ENCODE assay signal across 8 cellular contexts in the genomic region with DNA sequence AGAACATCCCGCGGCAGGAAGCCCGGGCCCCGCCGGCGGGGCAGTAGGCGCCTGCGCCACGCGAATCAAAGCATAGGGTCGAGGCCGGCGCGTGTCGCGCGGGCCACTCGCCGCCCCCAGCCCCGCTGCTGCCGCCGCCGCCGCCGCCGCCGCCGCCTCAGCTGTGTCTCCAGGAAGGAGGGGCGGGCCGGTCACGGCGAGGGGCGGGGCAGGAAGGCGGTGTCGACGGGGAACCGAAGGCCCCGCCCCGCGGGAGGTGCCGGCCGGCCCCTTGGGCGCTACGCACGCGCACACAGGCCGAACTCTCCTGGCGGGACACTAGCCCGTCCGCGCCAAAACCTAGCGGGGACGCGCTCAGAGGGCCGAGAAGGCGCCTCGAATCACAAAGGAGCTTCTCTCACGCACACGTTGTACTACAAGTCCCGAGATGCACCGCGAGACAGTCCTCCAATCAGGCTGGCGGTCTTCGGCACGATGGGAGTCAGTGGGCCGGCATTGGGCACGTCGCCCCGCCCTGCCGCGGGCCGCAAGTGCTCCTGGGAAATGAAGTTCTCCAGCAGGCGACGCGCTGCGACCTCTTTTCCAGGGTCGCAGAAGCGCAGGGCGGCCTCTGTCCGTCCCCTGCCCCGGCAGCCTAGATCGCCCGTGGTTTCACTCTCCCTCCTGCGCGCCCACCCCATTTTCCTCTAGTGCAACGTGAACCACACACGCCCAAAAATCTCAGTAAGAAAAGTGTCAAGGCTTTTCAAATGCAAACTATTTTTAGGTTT. TPM values are rescaled to one million over a fixed set of nuclear protein-coding genes. Genes with fewer than 3 reads are reported as not detected.
DNase-seq lines count a peak whose midpoint lies in the region; ATAC-seq, FAIRE-seq and TF ChIP-seq lines count a peak whose summit lies in the region.

Gene RALGAPA2 (minus strand): TSS at position 171 of the 770 bp plus-strand sequence. CDS start 164 bp downstream, at position 7.

- peak within 1 kb of the TSS; percentile 80 to 91 for H3K4me2 ChIP-seq in H1 (ENCODE audit: insufficient read depth in 1 of 2, low read depth in 2 of 2, low read length in 2 of 2)

- peaks cover 1% of the 10 kb centered on the region for H3K27me3 Mint-ChIP-seq in memory B cell

- DNase-seq in COLO668 (lab: John Stamatoyannopoulos, UW; ENCODE audit: unreplicated experiment) (peak; percentile 100), HTR-8/SVneo (ENCODE audit: insufficient read length, low spot score) (peak; percentile 95), NOMO-1 treated with dmso at 0.1 percent for 144 hours (lab: John Stamatoyannopoulos, UW; ENCODE audit: unreplicated experiment) (peak; percentile 97), H1 (ENCODE audit: low read depth in 1 of 2, low spot score in 2 of 2) (peak; percentile 96), memory B cell (ENCODE audit: low spot score in 2 of 2) (peak; percentile 91 to 98)
- DNase-seq in activated CD8-positive, alpha-beta memory T cell treated with anti-CD3 and anti-CD28 coated beads for 48 hours (ENCODE audit: low read depth in 2 of 3, low spot score in 2 of 3): peak; percentile 81 to 92 (median 81)
- DNase-seq in stimulated activated CD8-positive, alpha-beta memory T cell treated with anti-CD3 and anti-CD28 coated beads, Interleukin-12 subunit alpha, Interleukin-12 subunit beta, amount 100 ng/mL, for 24 hours (ENCODE audit: extremely low read depth): peak; percentile 91

- H3K23ac ChIP-seq in H1 (ENCODE audit: insufficient read length): no peak within 1 kb of the TSS

- no peak within 1 kb of the TSS for H2BK120ac ChIP-seq in H1 (replicated peaks; ENCODE audit: low read depth, low read length)

- peak in 1 of 2 experiments; percentile 74; a peak in 1 of 3 replicates for TF ChIP-seq POLR2A in H1 (IDR thresholded peaks at IDR 0.05; ENCODE audit: control extremely low read depth in 1 of 2, low read depth in 2 of 2, low read length in 2 of 2)

- peaks cover 1 to 7% (median 3%) of the 10 kb centered on the region in 4 experiments; a peak in 6 of 7 replicates for H3K4me1 ChIP-seq in H1 (replicated peaks in 1 of 4; ENCODE audit: control insufficient read depth in 3 of 4, insufficient read depth in 4 of 4, low read length in 3 of 4)

- peak within 1 kb of the TSS; percentile 77 for H4K91ac ChIP-seq in H1 (replicated peaks; ENCODE audit: insufficient read length, low read length)

- peak; percentile 97 for FAIRE-seq in HTR-8/SVneo (lab: Jason Lieb, UNC)
- peak; percentile 85 for FAIRE-seq in H1 (lab: Jason Lieb, UNC)

- peaks cover 19% of the 10 kb centered on the region for H3K4me1 Mint-ChIP-seq in memory B cell

- TF ChIP-seq CTCF in H1 (IDR thresholded peaks at IDR 0.05; ENCODE audit: control extremely low read depth in 1 of 3, insufficient read depth in 1 of 3, low read depth in 1 of 3, low read length in 3 of 3): no peak

- peak within 1 kb of the TSS; percentile 66 to 94 (median 73) for H3K4me3 ChIP-seq in H1 (ENCODE audit: extremely low read depth in 1 of 4, insufficient read depth in 2 of 4, low read depth in 3 of 4, low read length in 4 of 4)

- H2BK15ac ChIP-seq in H1 (ENCODE audit: low read length): peak within 1 kb of the TSS; percentile 34; the same call in 1 of the 2 replicates

- peak within 1 kb of the TSS; percentile 53; the same call in 1 of the 2 replicates for H3K27ac ChIP-seq in H1 (ENCODE audit: low read depth, low read length)

- no peaks in the 10 kb centered on the region; a peak in 2 of 7 replicates for H3K27me3 ChIP-seq in H1 (replicated peaks in 1 of 4; ENCODE audit: control insufficient read depth in 3 of 4, extremely low read depth in 1 of 4, insufficient read depth in 3 of 4, low read length in 3 of 4)

- peaks cover 0 to 4% of the 10 kb centered on the region in 2 experiments for H4K20me1 ChIP-seq in H1 (replicated peaks in 1 of 2; ENCODE audit: control insufficient read depth in 1 of 2, insufficient read depth in 2 of 2, low read length in 2 of 2)

- peak within 1 kb of the TSS; percentile 92; the same call in 1 of the 2 replicates for H4K8ac ChIP-seq in H1 (ENCODE audit: extremely low read depth, insufficient read depth, low read length)

- H3K23me2 ChIP-seq in H1 (ENCODE audit: low read depth, low read length): peaks cover 4% of the 10 kb centered on the region; the same call in 1 of the 2 replicates

- H3K79me1 ChIP-seq in H1 (ENCODE audit: low read depth, low read length): peaks cover 6% of the 10 kb centered on the region; the same call in 1 of the 2 replicates

- H2BK12ac ChIP-seq in H1 (ENCODE audit: low read depth, low read length): peak within 1 kb of the TSS; percentile 77; the same call in 1 of the 2 replicates

- peak within 1 kb of the TSS; percentile 88 for H2AFZ ChIP-seq in H1 (ENCODE audit: low read length)

- CTCF ChIA-PET in H1 (lab: Charles Lee; ENCODE audit: partially characterized antibody): interaction anchor here (1.1 to 1.5 kb wide), 5 partner anchors 26 to 120 kb away, joined by 3 to 5 read pairs (median 3); no protein-coding TSS in a partner anchor

- no peak for TF ChIP-seq EP300 in H1 (IDR thresholded peaks at IDR 0.05; ENCODE audit: borderline replicate concordance in 1 of 2, low read depth in 2 of 2, low read length in 2 of 2)

- H3K27ac Mint-ChIP-seq in memory B cell: peak within 1 kb of the TSS; percentile 93

- peak within 1 kb of the TSS; percentile 52 to 63 (median 60) for H3K9ac ChIP-seq in H1 (replicated peaks in 1 of 4; ENCODE audit: extremely low read depth in 1 of 4, low read depth in 3 of 4, low read length in 3 of 4)

- peaks cover 10 to 39% of the 10 kb centered on the region in 2 experiments for H3K79me2 ChIP-seq in H1 (ENCODE audit: control insufficient read depth in 1 of 2, insufficient read depth in 2 of 2, low read length in 2 of 2)

- peak within 1 kb of the TSS; percentile 64 for H3K56ac ChIP-seq in H1 (replicated peaks; ENCODE audit: insufficient read length, low read depth, low read length)

- ATAC-seq in GM21367 (IDR thresholded peaks at IDR 0.05; ENCODE audit: unreplicated experiment): peak; percentile 93
- peak; percentile 94 for ATAC-seq in memory B cell (ENCODE audit: low read depth)

- H3K36me3 ChIP-seq in H1 (ENCODE audit: control insufficient read depth in 2 of 4, insufficient read depth in 4 of 4, low read length in 3 of 4): no peaks in the 10 kb centered on the region

- H2BK20ac ChIP-seq in H1 (ENCODE audit: low read length): no peak within 1 kb of the TSS

- peaks cover 2% of the 10 kb centered on the region for H3K36me3 Mint-ChIP-seq in memory B cell

- WGBS in H1 (ENCODE audit: extremely low coverage in 1 of 2, insufficient coverage in 1 of 2, insufficient read length in 1 of 2, insufficient replicate concordance in 2 of 2, low coverage in 1 of 2, low lambda C conversion rate in 2 of 2, missing lambda C conversion rate in 1 of 2), 2 experiments: 3% methylated on average over 44 of the region's 87 CpGs; no CpG with 5 or more reads in 1 of the 2 experiments

- POLR2A ChIA-PET in H1 (lab: Charles Lee; ENCODE audit: partially characterized antibody): interaction anchor here (0.6 to 2.0 kb wide), 11 partner anchors 8 to 583 kb away, joined by 3 to 9 read pairs (median 3); no protein-coding TSS in a partner anchor

- H2BK5ac ChIP-seq in H1 (ENCODE audit: low read depth, low read length): peak within 1 kb of the TSS; percentile 90

- H3K9me3 ChIP-seq in H1 (ENCODE audit: insufficient read depth in 2 of 2, low read depth in 1 of 2, low read length in 1 of 2): no peaks in the 10 kb centered on the region

- no peak within 1 kb of the TSS for H2AK5ac ChIP-seq in H1 (ENCODE audit: low read depth, low read length)

- H3K9me3 Mint-ChIP-seq in memory B cell: no peaks in the 10 kb centered on the region

- H3K4me3 Mint-ChIP-seq in memory B cell: peak within 1 kb of the TSS; percentile 92

- H4K5ac ChIP-seq in H1 (ENCODE audit: insufficient read length, low read depth, low read length): peak within 1 kb of the TSS; percentile 76

- TF ChIP-seq RAD21 in H1 (IDR thresholded peaks at IDR 0.05 in 1 of 2, conservative IDR thresholded peaks at IDR 0.05 in 1 of 2; ENCODE audit: low read depth in 2 of 2, low read length in 2 of 2): no peak

- H3K14ac ChIP-seq in H1 (ENCODE audit: insufficient read length): peak within 1 kb of the TSS; percentile 18

- peak within 1 kb of the TSS; percentile 74; the same call in 1 of the 2 replicates for H3K18ac ChIP-seq in H1 (ENCODE audit: extremely low read depth, low read length)

- peak within 1 kb of the TSS; percentile 94 for H3K4ac ChIP-seq in H1 (replicated peaks; ENCODE audit: insufficient read length, low read depth, low read length)

TF ChIP-seq in H1, 55 proteins besides CTCF, POLR2A, EP300 and RAD21 (continues in another document):
- TF ChIP-seq RBBP5 (IDR thresholded peaks at IDR 0.05; ENCODE audit: borderline replicate concordance, low read depth, low read length) (no peak), ASH2L (IDR thresholded peaks at IDR 0.05; ENCODE audit: low read length) (peak; percentile 72), TBP (IDR thresholded peaks at IDR 0.05; ENCODE audit: low read depth, low read length) (peak; percentile 66)
- TF ChIP-seq, protein P1, sequence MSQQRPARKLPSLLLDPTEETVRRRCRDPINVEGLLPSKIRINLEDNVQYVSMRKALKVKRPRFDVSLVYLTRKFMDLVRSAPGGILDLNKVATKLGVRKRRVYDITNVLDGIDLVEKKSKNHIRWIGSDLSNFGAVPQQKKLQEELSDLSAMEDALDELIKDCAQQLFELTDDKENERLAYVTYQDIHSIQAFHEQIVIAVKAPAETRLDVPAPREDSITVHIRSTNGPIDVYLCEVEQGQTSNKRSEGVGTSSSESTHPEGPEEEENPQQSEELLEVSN (IDR thresholded peaks at IDR 0.05): peak; percentile 14; the same call in 1 of the 2 replicates
- TF ChIP-seq, protein P2, sequence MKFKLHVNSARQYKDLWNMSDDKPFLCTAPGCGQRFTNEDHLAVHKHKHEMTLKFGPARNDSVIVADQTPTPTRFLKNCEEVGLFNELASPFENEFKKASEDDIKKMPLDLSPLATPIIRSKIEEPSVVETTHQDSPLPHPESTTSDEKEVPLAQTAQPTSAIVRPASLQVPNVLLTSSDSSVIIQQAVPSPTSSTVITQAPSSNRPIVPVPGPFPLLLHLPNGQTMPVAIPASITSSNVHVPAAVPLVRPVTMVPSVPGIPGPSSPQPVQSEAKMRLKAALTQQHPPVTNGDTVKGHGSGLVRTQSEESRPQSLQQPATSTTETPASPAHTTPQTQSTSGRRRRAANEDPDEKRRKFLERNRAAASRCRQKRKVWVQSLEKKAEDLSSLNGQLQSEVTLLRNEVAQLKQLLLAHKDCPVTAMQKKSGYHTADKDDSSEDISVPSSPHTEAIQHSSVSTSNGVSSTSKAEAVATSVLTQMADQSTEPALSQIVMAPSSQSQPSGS (IDR thresholded peaks at IDR 0.05; ENCODE audit: low read length): no peak

RNA-seq across cellular contexts. Expression of gene RALGAPA2, which starts in this region (rescaled TPM):
- 23.9 and 25.5 TPM in 2 replicates for total RNA-seq in H1 (2021; fragmentation: NEBNext Ultra II Directional; extraction: Animal tissue kit (Norgen Biotek cat#: 25700))
- 5.1 and 5.4 TPM in 2 replicates for polyA plus RNA-seq in H1 (2011; rRNA removed)
- 7.1 TPM for polyA plus RNA-seq in H1 (2011; cell fraction: cytosol; rRNA removed)
- 14.4 TPM for polyA plus RNA-seq in H1 (2011; cell fraction: nucleus; rRNA removed)
- 7.4 to 10.7 TPM (median 9.7 TPM) in 4 replicates for polyA plus RNA-seq in H1 (2012, experiment 1 of 2)
- polyA plus RNA-seq in H1 (2012, experiment 2 of 2): 1.7 TPM
- 9.1 TPM for polyA plus RNA-seq in H1 (2013, experiment 1 of 2)
- polyA plus RNA-seq in H1 (2013, experiment 2 of 2): 8.7 TPM
- 20.7 and 26.1 TPM in 2 replicates for polyA minus RNA-seq in H1 (2011; rRNA and poly(A)+ RNA removed)
- 13.4 TPM for polyA minus RNA-seq in H1 (2011; cell fraction: cytosol; rRNA and poly(A)+ RNA removed)
- 45.3 TPM for polyA minus RNA-seq in H1 (2011; cell fraction: nucleus; rRNA and poly(A)+ RNA removed)

Comparison
In these comparisons a context has a peak if more than half of its experiments do, and no peak if none do; other contexts are left out.
1. Peak in every context shown above with its lines: DNase-seq, ATAC-seq, H3K4me3 ChIP-seq and H3K27ac ChIP-seq.